In genomic region chr17:47692895-47693666, GRCh38 we compare ENCODE assay signal across 8 cellular contexts. TPM values are rescaled to one million over a fixed set of nuclear protein-coding genes. Genes with fewer than 3 reads are reported as not detected.
DNase-seq lines count a peak whose midpoint lies in the region; ATAC-seq, FAIRE-seq and TF ChIP-seq lines count a peak whose summit lies in the region.

No MANE protein-coding gene starts in this region.

- H3K4me1 ChIP-seq in ACC112 (ENCODE audit: control insufficient read depth, insufficient read depth, low read length, unreplicated experiment) (peaks cover 12% of the 10 kb centered on the region), suprapubic skin (peaks cover 30% of the 10 kb centered on the region)

- H3K36me3 ChIP-seq in ACC112 (ENCODE audit: insufficient read depth, low read length) (no peaks in the 10 kb centered on the region), suprapubic skin (peaks cover 8% of the 10 kb centered on the region)

- no peaks in the 10 kb centered on the region for H3K36me3 Mint-ChIP-seq in activated CD8-positive, alpha-beta memory T cell treated with anti-CD3 and anti-CD28 coated beads, Interleukin-2, amount 10 ng/mL, durations not matched to agents 7 days and 5 days

- H3K4me3 Mint-ChIP-seq in activated CD8-positive, alpha-beta memory T cell treated with anti-CD3 and anti-CD28 coated beads, Interleukin-2, amount 10 ng/mL, durations not matched to agents 7 days and 5 days: peak overlapping the region; percentile 75

- H3K27ac Mint-ChIP-seq in activated CD8-positive, alpha-beta memory T cell treated with anti-CD3 and anti-CD28 coated beads, Interleukin-2, amount 10 ng/mL, durations not matched to agents 7 days and 5 days: peak overlapping the region; percentile 22

- CTCF ChIA-PET in activated CD8-positive, alpha-beta memory T cell treated with anti-CD3 and anti-CD28 coated beads, Interleukin-2, amount 10 ng/mL, durations not matched to agents 7 days and 5 days (lab: Charles Lee): interaction anchor here (0.5 to 4.3 kb wide), 12 partner anchors 11 to 149 kb away, joined by 3 to 18 read pairs (median 4); partner anchors contain the start of genes SCRN2 and TBX21

- H3K4me3 ChIP-seq in ACC112 (ENCODE audit: low read depth, low read length) (peak overlapping the region; percentile 79), suprapubic skin (peak overlapping the region; percentile 99)

- H3K9me3 Mint-ChIP-seq in activated CD8-positive, alpha-beta memory T cell treated with anti-CD3 and anti-CD28 coated beads, Interleukin-2, amount 10 ng/mL, durations not matched to agents 7 days and 5 days (ENCODE audit: low read depth): no peaks in the 10 kb centered on the region

- WGBS in suprapubic skin: 22% methylated on average over 10 of the region's 10 CpGs

- TF ChIP-seq CTCF in GM13977 (IDR thresholded peaks at IDR 0.05; ENCODE audit: extremely low read depth, insufficient read depth, missing control alignments) (no peak), suprapubic skin (IDR thresholded peaks at IDR 0.05) (no peak)

- TF ChIP-seq POLR2A in suprapubic skin (IDR thresholded peaks at IDR 0.05): no peak

- no peak for ATAC-seq in activated CD8-positive, alpha-beta memory T cell treated with anti-CD3 and anti-CD28 coated beads, Interleukin-2, amount 10 ng/mL, durations not matched to agents 7 days and 5 days
- no peak for ATAC-seq in GM21526 (IDR thresholded peaks at IDR 0.05; ENCODE audit: low FRiP score, unreplicated experiment)
- ATAC-seq in GM21515 (IDR thresholded peaks at IDR 0.05; ENCODE audit: unreplicated experiment): no peak
- ATAC-seq in activated CD4-positive, CD25-positive, alpha-beta regulatory T cell treated with anti-CD3 and anti-CD28 coated beads, Interleukin-2, amount 50 U/mL, for 24 hours: no peak

- TF ChIP-seq EP300 in suprapubic skin (IDR thresholded peaks at IDR 0.05): no peak

- H3K27me3 ChIP-seq in ACC112 (ENCODE audit: insufficient read depth, low read length) (no peaks in the 10 kb centered on the region), suprapubic skin (no peaks in the 10 kb centered on the region)

- peaks cover 31% of the 10 kb centered on the region for H3K4me1 Mint-ChIP-seq in activated CD8-positive, alpha-beta memory T cell treated with anti-CD3 and anti-CD28 coated beads, Interleukin-2, amount 10 ng/mL, durations not matched to agents 7 days and 5 days

- in situ Hi-C loops in GM13977 (cut with MboI; ENCODE audit: low pct_unique_long_range_greater_than_20kb, low sequenced_read_pairs, unreplicated experiment): no loop called here

- FAIRE-seq in islet of Langerhans (lab: Jason Lieb, UNC): peak; percentile 33

- H3K27ac ChIP-seq in ACC112 (ENCODE audit: low read depth, low read length) (no peak overlapping the region), suprapubic skin (peak overlapping the region; percentile 88)

- DNase-seq in GM13977 (ENCODE audit: low spot score) (peak; percentile 39), suprapubic skin (ENCODE audit: low spot score in 2 of 2) (no peak)
- no peak for DNase-seq in activated CD8-positive, alpha-beta memory T cell treated with anti-CD3 and anti-CD28 coated beads, Interleukin-2, amount 10 ng/mL, durations not matched to agents 7 days and 5 days

- no peaks in the 10 kb centered on the region for H3K9me3 ChIP-seq in suprapubic skin

- no peak overlapping the region for H2AFZ ChIP-seq in ACC112 (ENCODE audit: low read length, unreplicated experiment)

- peaks cover 9% of the 10 kb centered on the region for H3K27me3 Mint-ChIP-seq in activated CD8-positive, alpha-beta memory T cell treated with anti-CD3 and anti-CD28 coated beads, Interleukin-2, amount 10 ng/mL, durations not matched to agents 7 days and 5 days

- H3K79me2 ChIP-seq in ACC112 (ENCODE audit: control insufficient read depth, insufficient read depth, low read length, unreplicated experiment): no peaks in the 10 kb centered on the region

RNA-seq across cellular contexts. Expression of gene TBKBP1, which starts 0.9 kb away (rescaled TPM):
- 1 to 10 TPM; 2.6 to 3.0 TPM for total RNA-seq in activated CD8-positive, alpha-beta memory T cell treated with anti-CD3 and anti-CD28 coated beads, Interleukin-2, amount 10 ng/mL, durations not matched to agents 7 days and 5 days
- 10 to 100 TPM in 1 of 4 donors, 1 to 10 TPM in 3; 4.9 to 10.5 (median 8.4) TPM for total RNA-seq in suprapubic skin

RNA-seq across cellular contexts. Expression of gene TBX21, which starts 40.0 kb away (rescaled TPM):
- total RNA-seq in activated CD8-positive, alpha-beta memory T cell treated with anti-CD3 and anti-CD28 coated beads, Interleukin-2, amount 10 ng/mL, durations not matched to agents 7 days and 5 days: 10 to 100 TPM; 59.0 to 68.4 TPM
- under 1 TPM in 1 of 4 donors, not detected in 3; 0.80 TPM for total RNA-seq in suprapubic skin

RNA-seq across cellular contexts. Expression of gene KPNB1, which starts 43.4 kb away (rescaled TPM):
- 100 to 1,000 TPM; 413 to 525 TPM for total RNA-seq in activated CD8-positive, alpha-beta memory T cell treated with anti-CD3 and anti-CD28 coated beads, Interleukin-2, amount 10 ng/mL, durations not matched to agents 7 days and 5 days
- 100 to 1,000 TPM; 100 to 162 (median 139) TPM for total RNA-seq in suprapubic skin

Comparison
In these comparisons a context has a peak if more than half of its experiments do, and no peak if none do; other contexts are left out.
1. RNA of gene TBX21, which starts 40.0 kb away (total RNA-seq): 59.0 to 68.4 TPM in activated CD8-positive, alpha-beta memory T cell treated with anti-CD3 and anti-CD28 coated beads, Interleukin-2, amount 10 ng/mL, durations not matched to agents 7 days and 5 days; 0.80 TPM in suprapubic skin; every median in the first group is over 10 times any median in the second.